In genomic region chrX:1824855-1825254, GRCh38 we compare ENCODE assay signal across 1 cellular context.
TF ChIP-seq lines count a peak whose summit lies in the region.

No MANE protein-coding gene starts in this region.

TF ChIP-seq in H1, 55 proteins besides CTCF, POLR2A, EP300 and RAD21 (continued from another document):
- TF ChIP-seq USF2 (IDR thresholded peaks at IDR 0.05; ENCODE audit: low read length), result no peak
- TF ChIP-seq CHD2 (IDR thresholded peaks at IDR 0.05; ENCODE audit: low read length), result no peak
